Comparison of ENCODE assay signal across 5 cellular contexts in genomic region chr9:92573612-92574011, GRCh38. TPM values are rescaled to one million over a fixed set of nuclear protein-coding genes. Genes with fewer than 3 reads are reported as not detected.
"Had no signal": no experiment of that assay in that cellular context is flagged by ENCODE, and none has a peak within 500 bp of the region (broad histone marks: within the 10 kb centered on the region; RNA-seq: fewer than 3 reads in every experiment).

No MANE protein-coding gene starts in this region.

RNA-seq across cellular contexts. Expression of gene ECM2, which starts 37.8 kb away (rescaled TPM):
- total RNA-seq: naive thymus-derived CD8-positive, alpha-beta T cell; natural killer cell; natural killer cell treated with Interleukin-12 subunit alpha and Interleukin-12 subunit beta and Interleukin-15 and Interleukin-18, amount 100 ng/mL, for 72 hours; neural crest cell had no signal
- polyA plus RNA-seq: naive thymus-derived CD8-positive, alpha-beta T cell; neural cell had no signal
